Comparison of ENCODE assay signal across 1 cellular context in genomic region chr10:102537948-102538347, GRCh38.
TF ChIP-seq lines count a peak whose summit lies in the region.

No MANE protein-coding gene starts in this region.

TF ChIP-seq in GM12878, 131 proteins besides CTCF, POLR2A, EP300 and RAD21 (continued from another document):
- TF ChIP-seq ZBTB40 (IDR thresholded peaks at IDR 0.05; ENCODE audit: borderline replicate concordance) (no peak), ZNF217 (IDR thresholded peaks at IDR 0.05) (peak; percentile 33; the same call in 1 of the 2 replicates), ATF2 (IDR thresholded peaks at IDR 0.05; ENCODE audit: low read length) (no peak), CEBPB (IDR thresholded peaks at IDR 0.05; ENCODE audit: borderline replicate concordance in 1 of 2, low read depth in 2 of 2, low read length in 2 of 2) (no peak), BHLHE40 (IDR thresholded peaks at IDR 0.05; ENCODE audit: borderline replicate concordance in 1 of 2, low read depth in 2 of 2, low read length in 1 of 2) (no peak), USF2 (IDR thresholded peaks at IDR 0.05; ENCODE audit: borderline replicate concordance, low read depth, low read length) (no peak), TCF12 (IDR thresholded peaks at IDR 0.05; ENCODE audit: low read depth, low read length) (no peak), CBX5 (IDR thresholded peaks at IDR 0.05; ENCODE audit: low read depth) (no peak), RELA (IDR thresholded peaks at IDR 0.05; ENCODE audit: borderline replicate concordance, partially characterized antibody) (no peak), ASH2L (IDR thresholded peaks at IDR 0.05; ENCODE audit: borderline replicate concordance, low read depth) (no peak), ZBTB33 (IDR thresholded peaks at IDR 0.05) (peak; percentile 66; the same call in 1 of the 2 replicates), SMAD1 (IDR thresholded peaks at IDR 0.05; ENCODE audit: low read depth, partially characterized antibody) (no peak), NR2C2 (IDR thresholded peaks at IDR 0.05; ENCODE audit: borderline replicate concordance, control insufficient read depth, insufficient read length, low read depth) (no peak), STAT3 (IDR thresholded peaks at IDR 0.05; ENCODE audit: low read depth, low read length) (no peak), PRDM15 (CRISPR knock-in tag; IDR thresholded peaks at IDR 0.05) (no peak), RB1 (IDR thresholded peaks at IDR 0.05; ENCODE audit: borderline replicate concordance) (no peak)
